8 cellular contexts compared by ENCODE assay signal in the genomic region with DNA sequence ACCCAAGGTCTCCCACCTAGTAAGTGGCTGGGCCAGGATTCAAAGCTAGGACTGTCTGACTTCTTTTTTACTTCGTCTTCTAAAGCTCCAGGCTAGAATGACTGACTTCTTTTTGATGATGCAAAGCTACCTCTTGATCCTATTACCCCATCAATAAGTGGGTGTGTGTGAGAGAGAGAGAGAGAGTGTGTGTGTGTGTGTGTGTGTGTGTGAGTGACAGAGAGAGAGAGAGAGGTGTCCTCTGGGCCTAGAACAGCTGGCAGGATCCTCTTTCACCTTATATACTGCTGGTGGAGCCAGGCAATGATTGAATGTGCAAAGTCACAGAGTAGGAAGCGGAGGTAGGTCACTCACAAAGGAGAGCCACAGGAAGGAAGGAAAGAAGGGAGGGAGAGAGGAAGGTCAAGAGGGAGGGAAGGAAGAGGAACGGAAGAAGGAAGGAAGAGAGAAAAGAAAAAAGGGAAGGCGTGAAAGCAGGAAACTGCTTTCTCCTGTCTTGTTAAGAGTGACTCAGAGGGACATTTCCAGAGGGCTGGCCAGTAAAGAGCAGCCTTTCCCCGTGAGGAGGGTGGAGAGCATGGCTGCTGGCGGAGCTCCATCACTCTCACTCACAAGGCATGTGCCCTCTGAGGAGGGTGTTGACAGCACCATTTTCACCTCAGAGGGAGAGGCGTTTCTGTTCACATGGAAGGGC.
DNase-seq lines count a peak whose midpoint lies in the region; ATAC-seq and TF ChIP-seq lines count a peak whose summit lies in the region.

No MANE protein-coding gene starts in this region.

- H3K4me2 ChIP-seq in GM23248 (ENCODE audit: unreplicated experiment), result peak overlapping the region; percentile 74

- no peaks in the 10 kb centered on the region for H3K9me3 ChIP-seq in GM23248 (ENCODE audit: low read depth)

- H3K36me3 ChIP-seq in GM23248 (ENCODE audit: low read depth), result no peaks in the 10 kb centered on the region

- no peaks in the 10 kb centered on the region for H3K27me3 ChIP-seq in GM23248 (replicated peaks; ENCODE audit: insufficient read depth)

- H3K9ac ChIP-seq in GM23248, result peak overlapping the region; percentile 79

- 4 to 5% methylated on average over 7 of the region's 7 CpGs for WGBS in GM23248 (ENCODE audit: low coverage in 1 of 2, low lambda C conversion rate in 2 of 2, missing lambda C conversion rate in 2 of 2), 2 experiments

- H3K4me1 ChIP-seq in GM23248 (ENCODE audit: insufficient read depth), result peaks cover 34% of the 10 kb centered on the region

- H3K9me2 ChIP-seq in GM23248 (ENCODE audit: insufficient read depth), result no peaks in the 10 kb centered on the region

- H3K27ac ChIP-seq in GM23248, result peak overlapping the region; percentile 98

- H3K79me2 ChIP-seq in GM23248 (ENCODE audit: insufficient read depth), result no peaks in the 10 kb centered on the region

- DNase-seq in GM23248, result peak; percentile 99
- DNase-seq in fibroblast of villous mesenchyme (ENCODE audit: low read depth), result peak; percentile 83
- peak; percentile 98 for DNase-seq in skeletal muscle cell (ENCODE audit: low read depth)
- no peak for DNase-seq in NCI-H1930 (lab: John Stamatoyannopoulos, UW)
- no peak for DNase-seq in NK-92 treated with Interleukin-12 subunit alpha and Interleukin-12 subunit beta, amount 100 ng/mL, for 24 hours (lab: John Stamatoyannopoulos, UW)
- DNase-seq in stimulated activated CD4-positive, alpha-beta T cell treated with anti-CD3 and anti-CD28 coated beads, Interleukin-2, amount 100 ng/mL, for 48 hours, result no peak

- peaks cover 41% of the 10 kb centered on the region for H3F3A ChIP-seq in GM23248 (ENCODE audit: insufficient read depth)

- in situ Hi-C loops in GM23248 (cut with MboI), result no loop called here

- no peak for TF ChIP-seq CTCF in fibroblast of villous mesenchyme (IDR thresholded peaks at IDR 0.05; ENCODE audit: insufficient read depth, low read depth, low read length)

- H3K4me3 ChIP-seq in GM23248, result peak overlapping the region; percentile 48; the same call in 1 of the 2 replicates
- H3K4me3 ChIP-seq in fibroblast of villous mesenchyme (ENCODE audit: low read depth, low read length), result no peak overlapping the region
- H3K4me3 ChIP-seq in skeletal muscle cell (ENCODE audit: low read depth, low read length), result no peak overlapping the region

- H4K20me1 ChIP-seq in GM23248 (ENCODE audit: insufficient read depth), result no peaks in the 10 kb centered on the region

- peak; percentile 88 for ATAC-seq in SK-N-SH treated with all-trans-retinoic acid at 6 μM for 48 hours
- no peak for ATAC-seq in GM19023 (IDR thresholded peaks at IDR 0.05; ENCODE audit: unreplicated experiment)

- H2AFZ ChIP-seq in GM23248, result peak overlapping the region; percentile 60

TF ChIP-seq in SK-N-SH treated with all-trans-retinoic acid at 6 μM for 48 hours, 23 proteins besides CTCF, POLR2A, EP300 and RAD21:
- TF ChIP-seq CSDC2 (CRISPR knock-in tag; IDR thresholded peaks at IDR 0.05) (no peak), ZFP30 (CRISPR knock-in tag; IDR thresholded peaks at IDR 0.05) (no peak), ZNF8 (CRISPR knock-in tag; IDR thresholded peaks at IDR 0.05) (no peak), ZC3H10 (CRISPR knock-in tag; IDR thresholded peaks at IDR 0.05) (no peak), ISL1 (CRISPR knock-in tag; IDR thresholded peaks at IDR 0.05) (no peak), TCF4 (CRISPR knock-in tag; IDR thresholded peaks at IDR 0.05; ENCODE audit: borderline replicate concordance) (no peak), PPARA (CRISPR knock-in tag; IDR thresholded peaks at IDR 0.05; ENCODE audit: borderline replicate concordance) (no peak), BACH2 (CRISPR knock-in tag; IDR thresholded peaks at IDR 0.05; ENCODE audit: borderline replicate concordance) (no peak), ZNF565 (CRISPR knock-in tag; conservative IDR thresholded peaks at IDR 0.05; ENCODE audit: low read depth) (no peak), GLIS3 (CRISPR knock-in tag; IDR thresholded peaks at IDR 0.05) (no peak), ZNF70 (CRISPR knock-in tag; IDR thresholded peaks at IDR 0.05) (no peak), ESRRG (CRISPR knock-in tag; IDR thresholded peaks at IDR 0.05) (no peak), ARNTL (CRISPR knock-in tag; IDR thresholded peaks at IDR 0.05; ENCODE audit: borderline replicate concordance, low read depth) (no peak), OSR1 (CRISPR knock-in tag; IDR thresholded peaks at IDR 0.05) (no peak), TOX (CRISPR knock-in tag; IDR thresholded peaks at IDR 0.05; ENCODE audit: borderline replicate concordance) (no peak), ZFP3 (CRISPR knock-in tag; IDR thresholded peaks at IDR 0.05) (no peak)
- TF ChIP-seq, protein P1, sequence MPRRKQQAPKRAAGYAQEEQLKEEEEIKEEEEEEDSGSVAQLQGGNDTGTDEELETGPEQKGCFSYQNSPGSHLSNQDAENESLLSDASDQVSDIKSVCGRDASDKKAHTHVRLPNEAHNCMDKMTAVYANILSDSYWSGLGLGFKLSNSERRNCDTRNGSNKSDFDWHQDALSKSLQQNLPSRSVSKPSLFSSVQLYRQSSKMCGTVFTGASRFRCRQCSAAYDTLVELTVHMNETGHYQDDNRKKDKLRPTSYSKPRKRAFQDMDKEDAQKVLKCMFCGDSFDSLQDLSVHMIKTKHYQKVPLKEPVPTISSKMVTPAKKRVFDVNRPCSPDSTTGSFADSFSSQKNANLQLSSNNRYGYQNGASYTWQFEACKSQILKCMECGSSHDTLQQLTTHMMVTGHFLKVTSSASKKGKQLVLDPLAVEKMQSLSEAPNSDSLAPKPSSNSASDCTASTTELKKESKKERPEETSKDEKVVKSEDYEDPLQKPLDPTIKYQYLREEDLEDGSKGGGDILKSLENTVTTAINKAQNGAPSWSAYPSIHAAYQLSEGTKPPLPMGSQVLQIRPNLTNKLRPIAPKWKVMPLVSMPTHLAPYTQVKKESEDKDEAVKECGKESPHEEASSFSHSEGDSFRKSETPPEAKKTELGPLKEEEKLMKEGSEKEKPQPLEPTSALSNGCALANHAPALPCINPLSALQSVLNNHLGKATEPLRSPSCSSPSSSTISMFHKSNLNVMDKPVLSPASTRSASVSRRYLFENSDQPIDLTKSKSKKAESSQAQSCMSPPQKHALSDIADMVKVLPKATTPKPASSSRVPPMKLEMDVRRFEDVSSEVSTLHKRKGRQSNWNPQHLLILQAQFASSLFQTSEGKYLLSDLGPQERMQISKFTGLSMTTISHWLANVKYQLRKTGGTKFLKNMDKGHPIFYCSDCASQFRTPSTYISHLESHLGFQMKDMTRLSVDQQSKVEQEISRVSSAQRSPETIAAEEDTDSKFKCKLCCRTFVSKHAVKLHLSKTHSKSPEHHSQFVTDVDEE (CRISPR knock-in tag; IDR thresholded peaks at IDR 0.05), result no peak
- TF ChIP-seq, protein P2, sequence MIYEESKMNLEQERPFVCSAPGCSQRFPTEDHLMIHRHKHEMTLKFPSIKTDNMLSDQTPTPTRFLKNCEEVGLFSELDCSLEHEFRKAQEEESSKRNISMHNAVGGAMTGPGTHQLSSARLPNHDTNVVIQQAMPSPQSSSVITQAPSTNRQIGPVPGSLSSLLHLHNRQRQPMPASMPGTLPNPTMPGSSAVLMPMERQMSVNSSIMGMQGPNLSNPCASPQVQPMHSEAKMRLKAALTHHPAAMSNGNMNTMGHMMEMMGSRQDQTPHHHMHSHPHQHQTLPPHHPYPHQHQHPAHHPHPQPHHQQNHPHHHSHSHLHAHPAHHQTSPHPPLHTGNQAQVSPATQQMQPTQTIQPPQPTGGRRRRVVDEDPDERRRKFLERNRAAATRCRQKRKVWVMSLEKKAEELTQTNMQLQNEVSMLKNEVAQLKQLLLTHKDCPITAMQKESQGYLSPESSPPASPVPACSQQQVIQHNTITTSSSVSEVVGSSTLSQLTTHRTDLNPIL (CRISPR knock-in tag; IDR thresholded peaks at IDR 0.05; ENCODE audit: low read depth), result no peak

Comparison
In these comparisons a context has a peak if more than half of its experiments do, and no peak if none do; other contexts are left out.
1. DNase-seq: peak in GM23248 (single experiment), fibroblast of villous mesenchyme (single experiment) and skeletal muscle cell (single experiment); none in NCI-H1930 (0 of 2), NK-92 treated with Interleukin-12 subunit alpha and Interleukin-12 subunit beta, amount 100 ng/mL, for 24 hours (single experiment) and stimulated activated CD4-positive, alpha-beta T cell treated with anti-CD3 and anti-CD28 coated beads, Interleukin-2, amount 100 ng/mL, for 48 hours (0 of 2).